1 cellular context compared by ENCODE assay signal in genomic region chr5:172353271-172353807, GRCh38.
TF ChIP-seq lines count a peak whose summit lies in the region.

No MANE protein-coding gene starts in this region.

TF ChIP-seq in K562, 482 proteins besides CTCF, POLR2A, EP300 and RAD21 (continued from another document):
- TF ChIP-seq ZNF280A (IDR thresholded peaks at IDR 0.05; ENCODE audit: low read depth, partially characterized antibody) (no peak), ZNF197 (CRISPR knock-in tag; IDR thresholded peaks at IDR 0.05; ENCODE audit: low read depth) (no peak), POLR3A (IDR thresholded peaks at IDR 0.05; ENCODE audit: borderline replicate concordance, extremely low read depth, insufficient read depth, insufficient read length) (no peak), PCBP1 (IDR thresholded peaks at IDR 0.05; ENCODE audit: low read depth, low read length, poor library complexity, severe bottlenecking) (no peak), CEBPG (CRISPR knock-in tag; IDR thresholded peaks at IDR 0.05) (no peak), CEBPG (tag; conservative IDR thresholded peaks at IDR 0.05 in 1 of 2, IDR thresholded peaks at IDR 0.05 in 1 of 2) (no peak), GABPA (tag; conservative IDR thresholded peaks at IDR 0.05; ENCODE audit: low read depth) (0 out of 2 replicates have a peak, but pooled peaks have one; percentile 11), ZNF3 (CRISPR knock-in tag; IDR thresholded peaks at IDR 0.05) (no peak), HMGXB4 (CRISPR knock-in tag; IDR thresholded peaks at IDR 0.05) (no peak), ZNF395 (CRISPR knock-in tag; IDR thresholded peaks at IDR 0.05) (peak; percentile 72; the same call in 1 of the 2 replicates), POLR2H (tag; IDR thresholded peaks at IDR 0.05; ENCODE audit: low read depth) (no peak), NR2C2 (CRISPR knock-in tag; IDR thresholded peaks at IDR 0.05) (no peak), NR2C2 (tag; IDR thresholded peaks at IDR 0.05) (0 out of 2 replicates have a peak, but pooled peaks have one; percentile 23), ZKSCAN8 (CRISPR knock-in tag; IDR thresholded peaks at IDR 0.05) (peak; percentile 46; the same call in 1 of the 2 replicates), PHB2 (IDR thresholded peaks at IDR 0.05; ENCODE audit: low read depth) (no peak), PBX2 (CRISPR knock-in tag; IDR thresholded peaks at IDR 0.05; ENCODE audit: low read depth) (no peak), PBX2 (tag; conservative IDR thresholded peaks at IDR 0.05; ENCODE audit: low read depth) (peak; percentile 53; the same call in 1 of the 2 replicates), SRSF1 (IDR thresholded peaks at IDR 0.05; ENCODE audit: low read depth, low read length) (no peak), SMARCB1 (IDR thresholded peaks at IDR 0.05; ENCODE audit: insufficient read length, low read depth) (no peak), MYBL2 (IDR thresholded peaks at IDR 0.05; ENCODE audit: low read depth) (no peak), MYBL2 (CRISPR knock-in tag; IDR thresholded peaks at IDR 0.05; ENCODE audit: borderline replicate concordance) (no peak), CSDE1 (IDR thresholded peaks at IDR 0.05) (no peak), ZNF512 (tag; IDR thresholded peaks at IDR 0.05) (no peak), TCF7L2 (IDR thresholded peaks at IDR 0.05; ENCODE audit: low read depth, low read length) (no peak), ZNF79 (CRISPR knock-in tag; IDR thresholded peaks at IDR 0.05; ENCODE audit: low read depth) (no peak), C11orf30 (IDR thresholded peaks at IDR 0.05; ENCODE audit: low read depth) (no peak), BMI1 (IDR thresholded peaks at IDR 0.05; ENCODE audit: low read length) (no peak), NCOA6 (IDR thresholded peaks at IDR 0.05) (no peak), ZNF668 (CRISPR knock-in tag; IDR thresholded peaks at IDR 0.05) (no peak), VEZF1 (CRISPR knock-in tag; IDR thresholded peaks at IDR 0.05) (peak; percentile 64), FOXP1 (CRISPR knock-in tag; IDR thresholded peaks at IDR 0.05) (no peak), PKNOX1 (IDR thresholded peaks at IDR 0.05) (peak; percentile 67), SNIP1 (IDR thresholded peaks at IDR 0.05; ENCODE audit: low read depth) (no peak), HNRNPL (IDR thresholded peaks at IDR 0.05; ENCODE audit: low read depth, low read length) (no peak), ZMIZ1 (IDR thresholded peaks at IDR 0.05; ENCODE audit: low read depth in 2 of 2, low read length in 2 of 2) (no peak)
